ENCODE assay signal across 1 cellular context in genomic region chr2:239060676-239061075, GRCh38.
TF ChIP-seq lines count a peak whose summit lies in the region.

No MANE protein-coding gene starts in this region.

TF ChIP-seq in WTC11, 78 proteins besides CTCF, POLR2A, EP300 and RAD21 (continued from another document):
- TF ChIP-seq STAT6 (CRISPR knock-in tag; conservative IDR thresholded peaks at IDR 0.05; ENCODE audit: low read depth) = no peak
- TF ChIP-seq JUN (CRISPR knock-in tag; IDR thresholded peaks at IDR 0.05) = no peak
- no peak for TF ChIP-seq ZNF263 (CRISPR knock-in tag; IDR thresholded peaks at IDR 0.05; ENCODE audit: low read depth)
- no peak for TF ChIP-seq ZMAT4 (CRISPR knock-in tag; IDR thresholded peaks at IDR 0.05)
- TF ChIP-seq TP53 (CRISPR knock-in tag; IDR thresholded peaks at IDR 0.05) = no peak
- no peak for TF ChIP-seq ELF4 (CRISPR knock-in tag; IDR thresholded peaks at IDR 0.05; ENCODE audit: low read depth)
TF ChIP-seq in WTC11: peak in this region for 0.
